In the genomic region with DNA sequence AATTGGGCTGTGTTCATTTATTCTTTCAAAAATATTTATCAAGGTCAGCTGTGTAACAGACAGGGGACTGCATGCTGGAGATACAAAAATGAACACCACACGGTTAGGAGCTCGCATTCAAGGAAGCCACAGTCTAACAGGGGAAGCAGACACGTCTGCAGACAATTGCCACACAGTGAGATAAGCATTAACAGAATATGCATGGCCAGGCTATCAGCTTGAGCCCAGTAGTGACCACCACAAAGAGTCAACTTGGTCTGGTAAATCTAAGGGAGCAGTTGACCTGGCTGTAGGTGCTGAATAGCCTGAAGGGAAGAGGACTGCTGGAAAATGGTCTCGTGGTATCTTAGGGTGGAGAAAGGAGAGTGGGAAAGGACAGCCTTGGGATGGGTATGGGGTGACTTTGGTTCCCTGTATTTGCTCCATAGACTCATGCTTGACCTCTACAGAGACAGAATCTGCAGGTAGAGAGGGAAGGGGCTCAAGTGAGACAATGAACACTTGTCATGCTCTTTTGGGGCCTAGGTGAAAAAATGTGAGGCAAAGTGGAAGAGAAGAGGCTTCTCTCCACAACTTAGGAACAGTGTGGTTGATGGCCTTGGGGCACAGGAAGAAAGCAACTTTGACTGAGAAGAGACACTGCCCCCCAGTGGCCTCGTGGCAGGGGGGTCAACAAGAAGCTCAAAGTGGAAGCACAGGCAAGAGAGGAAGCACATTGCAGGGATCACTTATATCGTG, we compare ENCODE assay signal across 8 cellular contexts. TPM values are rescaled to one million over a fixed set of nuclear protein-coding genes. Genes with fewer than 3 reads are reported as not detected.
DNase-seq lines count a peak whose midpoint lies in the region; ATAC-seq and TF ChIP-seq lines count a peak whose summit lies in the region.

No MANE protein-coding gene starts in this region.

- H3K9me3 ChIP-seq in liver (ENCODE audit: control insufficient read depth in 4 of 4, low read length in 3 of 4) = no peaks in the 10 kb centered on the region

- TF ChIP-seq RAD21 in liver (IDR thresholded peaks at IDR 0.05) = peak; percentile 78 to 87

- H3K9ac ChIP-seq in liver (ENCODE audit: low read depth in 1 of 2, low read length in 2 of 2) = no peak overlapping the region

- no peaks in the 10 kb centered on the region for H3K27me3 ChIP-seq in liver (ENCODE audit: control insufficient read depth in 4 of 4, insufficient read depth in 4 of 4, low read length in 3 of 4)

- 53% methylated on average over 6 of the region's 6 CpGs for WGBS in liver

- TF ChIP-seq CTCF in GM12875 (IDR thresholded peaks at IDR 0.05; ENCODE audit: borderline replicate concordance, insufficient read depth, low read depth, low read length) = peak; percentile 84
- TF ChIP-seq CTCF in liver (IDR thresholded peaks at IDR 0.05; ENCODE audit: low read depth, low read length, missing input control) = peak; percentile 60

- H3K27ac ChIP-seq in liver (ENCODE audit: low read depth in 1 of 2, low read length in 2 of 2) = no peak overlapping the region

- H3K36me3 ChIP-seq in liver (ENCODE audit: control insufficient read depth in 4 of 4, insufficient read depth in 3 of 4, low read depth in 1 of 4, low read length in 3 of 4) = no peaks in the 10 kb centered on the region

- peak; percentile 53 for ATAC-seq in HG03135 (IDR thresholded peaks at IDR 0.05; ENCODE audit: unreplicated experiment)
- ATAC-seq in HG03378 (IDR thresholded peaks at IDR 0.05; ENCODE audit: unreplicated experiment) = no peak

- DNase-seq in NCI-H510A (lab: John Stamatoyannopoulos, UW) (peak; percentile 63), cerebellar cortex (ENCODE audit: low spot score) (peak; percentile 50)
- peak; percentile 50 for DNase-seq in activated CD4-positive, alpha-beta T cell treated with anti-CD3 and anti-CD28 coated beads for 1 hour
- DNase-seq in stimulated activated CD8-positive, alpha-beta memory T cell treated with anti-CD3 and anti-CD28 coated beads, Interleukin-12 subunit alpha, Interleukin-12 subunit beta, amount 100 ng/mL, for 24 hours (ENCODE audit: extremely low read depth) = peak; percentile 30

- H3K4me3 ChIP-seq in GM12875 (ENCODE audit: low read depth, low read length) = no peak overlapping the region
- no peak overlapping the region for H3K4me3 ChIP-seq in liver (ENCODE audit: low read depth in 1 of 3, low read length in 3 of 3)

- H3K4me1 ChIP-seq in liver (ENCODE audit: control insufficient read depth in 4 of 4, insufficient read depth in 4 of 4, low read length in 3 of 4) = peaks cover 0 to 3% (median 1%) of the 10 kb centered on the region in 4 donors

TF ChIP-seq in liver, 16 proteins besides CTCF, POLR2A, EP300 and RAD21:
- TF ChIP-seq, protein P1, sequence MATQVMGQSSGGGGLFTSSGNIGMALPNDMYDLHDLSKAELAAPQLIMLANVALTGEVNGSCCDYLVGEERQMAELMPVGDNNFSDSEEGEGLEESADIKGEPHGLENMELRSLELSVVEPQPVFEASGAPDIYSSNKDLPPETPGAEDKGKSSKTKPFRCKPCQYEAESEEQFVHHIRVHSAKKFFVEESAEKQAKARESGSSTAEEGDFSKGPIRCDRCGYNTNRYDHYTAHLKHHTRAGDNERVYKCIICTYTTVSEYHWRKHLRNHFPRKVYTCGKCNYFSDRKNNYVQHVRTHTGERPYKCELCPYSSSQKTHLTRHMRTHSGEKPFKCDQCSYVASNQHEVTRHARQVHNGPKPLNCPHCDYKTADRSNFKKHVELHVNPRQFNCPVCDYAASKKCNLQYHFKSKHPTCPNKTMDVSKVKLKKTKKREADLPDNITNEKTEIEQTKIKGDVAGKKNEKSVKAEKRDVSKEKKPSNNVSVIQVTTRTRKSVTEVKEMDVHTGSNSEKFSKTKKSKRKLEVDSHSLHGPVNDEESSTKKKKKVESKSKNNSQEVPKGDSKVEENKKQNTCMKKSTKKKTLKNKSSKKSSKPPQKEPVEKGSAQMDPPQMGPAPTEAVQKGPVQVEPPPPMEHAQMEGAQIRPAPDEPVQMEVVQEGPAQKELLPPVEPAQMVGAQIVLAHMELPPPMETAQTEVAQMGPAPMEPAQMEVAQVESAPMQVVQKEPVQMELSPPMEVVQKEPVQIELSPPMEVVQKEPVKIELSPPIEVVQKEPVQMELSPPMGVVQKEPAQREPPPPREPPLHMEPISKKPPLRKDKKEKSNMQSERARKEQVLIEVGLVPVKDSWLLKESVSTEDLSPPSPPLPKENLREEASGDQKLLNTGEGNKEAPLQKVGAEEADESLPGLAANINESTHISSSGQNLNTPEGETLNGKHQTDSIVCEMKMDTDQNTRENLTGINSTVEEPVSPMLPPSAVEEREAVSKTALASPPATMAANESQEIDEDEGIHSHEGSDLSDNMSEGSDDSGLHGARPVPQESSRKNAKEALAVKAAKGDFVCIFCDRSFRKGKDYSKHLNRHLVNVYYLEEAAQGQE (IDR thresholded peaks at IDR 0.05) = no peak
- no peak for TF ChIP-seq HNF4G (IDR thresholded peaks at IDR 0.05)
- no peak for TF ChIP-seq SP1 (IDR thresholded peaks at IDR 0.05)
- no peak for TF ChIP-seq JUND (IDR thresholded peaks at IDR 0.05)
- TF ChIP-seq HNF4A (conservative IDR thresholded peaks at IDR 0.05) = no peak
- TF ChIP-seq, protein P2, sequence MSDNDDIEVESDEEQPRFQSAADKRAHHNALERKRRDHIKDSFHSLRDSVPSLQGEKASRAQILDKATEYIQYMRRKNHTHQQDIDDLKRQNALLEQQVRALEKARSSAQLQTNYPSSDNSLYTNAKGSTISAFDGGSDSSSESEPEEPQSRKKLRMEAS (IDR thresholded peaks at IDR 0.05) = peak; percentile 31
- no peak for TF ChIP-seq TAF1 (conservative IDR thresholded peaks at IDR 0.05)
- TF ChIP-seq, protein P3, sequence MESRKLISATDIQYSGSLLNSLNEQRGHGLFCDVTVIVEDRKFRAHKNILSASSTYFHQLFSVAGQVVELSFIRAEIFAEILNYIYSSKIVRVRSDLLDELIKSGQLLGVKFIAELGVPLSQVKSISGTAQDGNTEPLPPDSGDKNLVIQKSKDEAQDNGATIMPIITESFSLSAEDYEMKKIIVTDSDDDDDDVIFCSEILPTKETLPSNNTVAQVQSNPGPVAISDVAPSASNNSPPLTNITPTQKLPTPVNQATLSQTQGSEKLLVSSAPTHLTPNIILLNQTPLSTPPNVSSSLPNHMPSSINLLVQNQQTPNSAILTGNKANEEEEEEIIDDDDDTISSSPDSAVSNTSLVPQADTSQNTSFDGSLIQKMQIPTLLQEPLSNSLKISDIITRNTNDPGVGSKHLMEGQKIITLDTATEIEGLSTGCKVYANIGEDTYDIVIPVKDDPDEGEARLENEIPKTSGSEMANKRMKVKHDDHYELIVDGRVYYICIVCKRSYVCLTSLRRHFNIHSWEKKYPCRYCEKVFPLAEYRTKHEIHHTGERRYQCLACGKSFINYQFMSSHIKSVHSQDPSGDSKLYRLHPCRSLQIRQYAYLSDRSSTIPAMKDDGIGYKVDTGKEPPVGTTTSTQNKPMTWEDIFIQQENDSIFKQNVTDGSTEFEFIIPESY (IDR thresholded peaks at IDR 0.05) = no peak
- peak; percentile 78 for TF ChIP-seq NR2F2 (IDR thresholded peaks at IDR 0.05)
- no peak for TF ChIP-seq GABPA (IDR thresholded peaks at IDR 0.05 in 1 of 2, conservative IDR thresholded peaks at IDR 0.05 in 1 of 2)
- TF ChIP-seq, protein P4, sequence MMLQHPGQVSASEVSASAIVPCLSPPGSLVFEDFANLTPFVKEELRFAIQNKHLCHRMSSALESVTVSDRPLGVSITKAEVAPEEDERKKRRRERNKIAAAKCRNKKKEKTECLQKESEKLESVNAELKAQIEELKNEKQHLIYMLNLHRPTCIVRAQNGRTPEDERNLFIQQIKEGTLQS (IDR thresholded peaks at IDR 0.05) = no peak
- no peak for TF ChIP-seq EGR1 (IDR thresholded peaks at IDR 0.05; ENCODE audit: low read depth in 2 of 2)
- no peak for TF ChIP-seq FOXA1 (IDR thresholded peaks at IDR 0.05)
- TF ChIP-seq YY1 (IDR thresholded peaks at IDR 0.05) = no peak
- peak in 1 of 2 donors; percentile 23 for TF ChIP-seq RXRA (IDR thresholded peaks at IDR 0.05)
- no peak for TF ChIP-seq FOXA2 (IDR thresholded peaks at IDR 0.05)
TF ChIP-seq in liver: peak in this region for 3.

RNA-seq across cellular contexts. Expression of a gene that starts 7.6 kb away (rescaled TPM):
- total RNA-seq in liver = 10 to 100 TPM; 17.2 to 47.3 TPM
- 10 to 100 TPM in 1 of 2 donors, 1 to 10 TPM in 1; 8.5 to 14.7 TPM for polyA plus RNA-seq in liver

RNA-seq across cellular contexts. Expression of a gene that starts 57.1 kb away (rescaled TPM):
- total RNA-seq in liver = 100 to 1,000 TPM in 1 of 2 donors, 10 to 100 TPM in 1; 63.2 to 108 TPM
- 10 to 100 TPM; 23.1 to 31.4 TPM for polyA plus RNA-seq in liver
